ENCODE assay signal across 1 cellular context in the genomic region with DNA sequence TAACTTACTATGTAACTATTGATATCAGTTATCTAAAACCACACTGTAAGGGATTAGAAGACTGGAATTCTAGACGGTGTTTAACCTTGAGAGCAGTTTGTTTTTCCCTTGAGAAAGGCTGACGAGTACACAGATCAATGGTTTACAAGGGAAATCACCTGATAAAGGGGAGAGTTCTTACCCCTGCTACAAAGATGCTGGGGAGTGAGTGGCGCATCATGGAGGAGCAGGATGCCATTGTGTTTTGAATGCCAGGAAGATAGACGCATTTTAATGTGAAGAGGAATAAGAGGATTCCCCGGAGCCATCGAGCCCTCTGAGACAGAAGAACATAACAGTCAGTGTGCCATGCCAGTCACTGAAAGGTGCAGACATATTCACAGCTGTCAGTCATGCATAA.
TF ChIP-seq lines count a peak whose summit lies in the region.

No MANE protein-coding gene starts in this region.

TF ChIP-seq in HepG2, 621 proteins besides CTCF, POLR2A, EP300 and RAD21 (continued from another document and continues in another):
- TF ChIP-seq, protein P1, sequence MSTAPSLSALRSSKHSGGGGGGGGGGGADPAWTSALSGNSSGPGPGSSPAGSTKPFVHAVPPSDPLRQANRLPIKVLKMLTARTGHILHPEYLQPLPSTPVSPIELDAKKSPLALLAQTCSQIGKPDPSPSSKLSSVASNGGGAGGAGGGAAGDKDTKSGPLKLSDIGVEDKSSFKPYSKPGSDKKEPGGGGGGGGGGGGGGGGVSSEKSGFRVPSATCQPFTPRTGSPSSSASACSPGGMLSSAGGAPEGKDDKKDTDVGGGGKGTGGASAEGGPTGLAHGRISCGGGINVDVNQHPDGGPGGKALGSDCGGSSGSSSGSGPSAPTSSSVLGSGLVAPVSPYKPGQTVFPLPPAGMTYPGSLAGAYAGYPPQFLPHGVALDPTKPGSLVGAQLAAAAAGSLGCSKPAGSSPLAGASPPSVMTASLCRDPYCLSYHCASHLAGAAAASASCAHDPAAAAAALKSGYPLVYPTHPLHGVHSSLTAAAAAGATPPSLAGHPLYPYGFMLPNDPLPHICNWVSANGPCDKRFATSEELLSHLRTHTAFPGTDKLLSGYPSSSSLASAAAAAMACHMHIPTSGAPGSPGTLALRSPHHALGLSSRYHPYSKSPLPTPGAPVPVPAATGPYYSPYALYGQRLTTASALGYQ (CRISPR knock-in tag; IDR thresholded peaks at IDR 0.05), result no peak
- TF ChIP-seq, protein P2, sequence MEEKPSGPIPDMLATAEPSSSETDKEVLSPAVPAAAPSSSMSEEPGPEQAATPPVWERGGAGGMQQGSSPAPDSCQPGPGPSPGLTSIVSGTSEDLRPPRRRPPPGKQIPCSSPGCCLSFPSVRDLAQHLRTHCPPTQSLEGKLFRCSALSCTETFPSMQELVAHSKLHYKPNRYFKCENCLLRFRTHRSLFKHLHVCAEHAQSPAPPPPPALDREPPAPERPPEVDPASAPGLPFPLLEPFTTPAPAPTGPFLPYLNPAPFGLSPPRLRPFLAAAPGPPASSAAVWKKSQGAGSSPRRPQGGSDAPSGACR (CRISPR knock-in tag; IDR thresholded peaks at IDR 0.05), result no peak
- TF ChIP-seq ZNF17 (CRISPR knock-in tag; IDR thresholded peaks at IDR 0.05) (no peak), NFIB (CRISPR knock-in tag; IDR thresholded peaks at IDR 0.05; ENCODE audit: borderline replicate concordance) (no peak), ZNF598 (CRISPR knock-in tag; IDR thresholded peaks at IDR 0.05; ENCODE audit: borderline replicate concordance) (no peak), ASH2L (IDR thresholded peaks at IDR 0.05; ENCODE audit: insufficient read length, low read depth, low read length) (no peak), ZNF33A (CRISPR knock-in tag; IDR thresholded peaks at IDR 0.05; ENCODE audit: borderline replicate concordance) (no peak), POGZ (CRISPR knock-in tag; IDR thresholded peaks at IDR 0.05) (no peak), TCF7L2 (IDR thresholded peaks at IDR 0.05; ENCODE audit: low read depth, low read length) (no peak), SALL1 (CRISPR knock-in tag; IDR thresholded peaks at IDR 0.05) (no peak; the same call in 1 of the 2 replicates), FOXA3 (CRISPR knock-in tag; IDR thresholded peaks at IDR 0.05) (peak; percentile 67), ZNF772 (CRISPR knock-in tag; IDR thresholded peaks at IDR 0.05) (no peak), ZNF777 (CRISPR knock-in tag; IDR thresholded peaks at IDR 0.05) (no peak), REPIN1 (CRISPR knock-in tag; IDR thresholded peaks at IDR 0.05; ENCODE audit: borderline replicate concordance, low read depth) (peak; percentile 40; the same call in 1 of the 2 replicates), SAP130 (CRISPR knock-in tag; IDR thresholded peaks at IDR 0.05; ENCODE audit: low read depth) (peak; percentile 24; the same call in 1 of the 2 replicates), HDAC6 (IDR thresholded peaks at IDR 0.05; ENCODE audit: low read depth, low read length) (no peak), ZNF331 (CRISPR knock-in tag; IDR thresholded peaks at IDR 0.05) (no peak), ZNF589 (CRISPR knock-in tag; conservative IDR thresholded peaks at IDR 0.05) (no peak), ISL2 (CRISPR knock-in tag; IDR thresholded peaks at IDR 0.05) (peak; percentile 43; the same call in 1 of the 2 replicates), ZNF260 (CRISPR knock-in tag; IDR thresholded peaks at IDR 0.05; ENCODE audit: borderline replicate concordance, low read depth) (no peak), NR1H2 (CRISPR knock-in tag; IDR thresholded peaks at IDR 0.05; ENCODE audit: borderline replicate concordance, low read depth) (no peak), SIX1 (CRISPR knock-in tag; IDR thresholded peaks at IDR 0.05; ENCODE audit: borderline replicate concordance) (peak; percentile 89), ZNF382 (CRISPR knock-in tag; IDR thresholded peaks at IDR 0.05; ENCODE audit: borderline replicate concordance) (no peak), ZNF543 (CRISPR knock-in tag; IDR thresholded peaks at IDR 0.05) (no peak), ZNF235 (CRISPR knock-in tag; IDR thresholded peaks at IDR 0.05; ENCODE audit: borderline replicate concordance) (no peak), MEIS1 (CRISPR knock-in tag; IDR thresholded peaks at IDR 0.05; ENCODE audit: borderline replicate concordance) (no peak), ZFP41 (CRISPR knock-in tag; IDR thresholded peaks at IDR 0.05; ENCODE audit: borderline replicate concordance) (no peak), ZFYVE20 (CRISPR knock-in tag; IDR thresholded peaks at IDR 0.05; ENCODE audit: borderline replicate concordance, low read depth) (no peak), HHEX (CRISPR knock-in tag; IDR thresholded peaks at IDR 0.05) (peak; percentile 74; the same call in 1 of the 2 replicates), ZNF343 (CRISPR knock-in tag; IDR thresholded peaks at IDR 0.05) (no peak), ZNF713 (CRISPR knock-in tag; IDR thresholded peaks at IDR 0.05) (no peak), ZNF558 (CRISPR knock-in tag; IDR thresholded peaks at IDR 0.05; ENCODE audit: borderline replicate concordance) (no peak), ARNT2 (CRISPR knock-in tag; IDR thresholded peaks at IDR 0.05; ENCODE audit: low read depth) (no peak), SOX6 (IDR thresholded peaks at IDR 0.05) (no peak), SOX6 (CRISPR knock-in tag; IDR thresholded peaks at IDR 0.05) (peak; percentile 78)
- TF ChIP-seq, protein P3, sequence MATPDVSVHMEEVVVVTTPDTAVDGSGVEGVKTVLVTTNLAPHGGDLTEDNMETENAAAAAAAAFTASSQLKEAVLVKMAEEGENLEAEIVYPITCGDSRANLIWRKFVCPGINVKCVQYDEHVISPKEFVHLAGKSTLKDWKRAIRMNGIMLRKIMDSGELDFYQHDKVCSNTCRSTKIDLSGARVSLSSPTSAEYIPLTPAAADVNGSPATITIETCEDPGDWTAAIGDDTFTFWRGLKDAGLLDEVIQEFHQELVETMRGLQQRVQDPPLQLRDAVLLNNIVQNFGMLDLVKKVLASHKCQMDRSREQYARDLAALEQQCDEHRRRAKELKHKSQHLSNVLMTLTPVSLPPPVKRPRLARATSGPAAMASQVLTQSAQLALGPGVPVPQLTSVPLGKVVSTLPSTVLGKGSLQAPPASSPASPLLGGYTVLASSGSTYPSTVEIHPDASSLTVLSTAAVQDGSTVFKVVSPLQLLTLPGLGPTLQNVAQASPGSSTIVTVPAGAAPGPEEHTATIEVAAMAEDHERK (CRISPR knock-in tag; IDR thresholded peaks at IDR 0.05; ENCODE audit: low read depth), result no peak
- TF ChIP-seq, protein P4, sequence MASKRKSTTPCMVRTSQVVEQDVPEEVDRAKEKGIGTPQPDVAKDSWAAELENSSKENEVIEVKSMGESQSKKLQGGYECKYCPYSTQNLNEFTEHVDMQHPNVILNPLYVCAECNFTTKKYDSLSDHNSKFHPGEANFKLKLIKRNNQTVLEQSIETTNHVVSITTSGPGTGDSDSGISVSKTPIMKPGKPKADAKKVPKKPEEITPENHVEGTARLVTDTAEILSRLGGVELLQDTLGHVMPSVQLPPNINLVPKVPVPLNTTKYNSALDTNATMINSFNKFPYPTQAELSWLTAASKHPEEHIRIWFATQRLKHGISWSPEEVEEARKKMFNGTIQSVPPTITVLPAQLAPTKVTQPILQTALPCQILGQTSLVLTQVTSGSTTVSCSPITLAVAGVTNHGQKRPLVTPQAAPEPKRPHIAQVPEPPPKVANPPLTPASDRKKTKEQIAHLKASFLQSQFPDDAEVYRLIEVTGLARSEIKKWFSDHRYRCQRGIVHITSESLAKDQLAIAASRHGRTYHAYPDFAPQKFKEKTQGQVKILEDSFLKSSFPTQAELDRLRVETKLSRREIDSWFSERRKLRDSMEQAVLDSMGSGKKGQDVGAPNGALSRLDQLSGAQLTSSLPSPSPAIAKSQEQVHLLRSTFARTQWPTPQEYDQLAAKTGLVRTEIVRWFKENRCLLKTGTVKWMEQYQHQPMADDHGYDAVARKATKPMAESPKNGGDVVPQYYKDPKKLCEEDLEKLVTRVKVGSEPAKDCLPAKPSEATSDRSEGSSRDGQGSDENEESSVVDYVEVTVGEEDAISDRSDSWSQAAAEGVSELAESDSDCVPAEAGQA (IDR thresholded peaks at IDR 0.05; ENCODE audit: low read depth), result no peak
- TF ChIP-seq, protein P4 (CRISPR knock-in tag; IDR thresholded peaks at IDR 0.05; ENCODE audit: borderline replicate concordance), result no peak
- TF ChIP-seq, protein P5, sequence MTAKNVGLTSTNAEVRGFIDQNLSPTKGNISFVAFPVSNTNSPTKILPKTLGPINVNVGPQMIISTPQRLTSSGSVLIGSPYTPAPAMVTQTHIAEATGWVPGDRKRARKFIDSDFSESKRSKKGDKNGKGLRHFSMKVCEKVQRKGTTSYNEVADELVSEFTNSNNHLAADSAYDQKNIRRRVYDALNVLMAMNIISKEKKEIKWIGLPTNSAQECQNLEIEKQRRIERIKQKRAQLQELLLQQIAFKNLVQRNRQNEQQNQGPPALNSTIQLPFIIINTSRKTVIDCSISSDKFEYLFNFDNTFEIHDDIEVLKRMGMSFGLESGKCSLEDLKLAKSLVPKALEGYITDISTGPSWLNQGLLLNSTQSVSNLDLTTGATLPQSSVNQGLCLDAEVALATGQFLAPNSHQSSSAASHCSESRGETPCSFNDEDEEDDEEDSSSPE (CRISPR knock-in tag; IDR thresholded peaks at IDR 0.05), result no peak
- TF ChIP-seq, protein P6, sequence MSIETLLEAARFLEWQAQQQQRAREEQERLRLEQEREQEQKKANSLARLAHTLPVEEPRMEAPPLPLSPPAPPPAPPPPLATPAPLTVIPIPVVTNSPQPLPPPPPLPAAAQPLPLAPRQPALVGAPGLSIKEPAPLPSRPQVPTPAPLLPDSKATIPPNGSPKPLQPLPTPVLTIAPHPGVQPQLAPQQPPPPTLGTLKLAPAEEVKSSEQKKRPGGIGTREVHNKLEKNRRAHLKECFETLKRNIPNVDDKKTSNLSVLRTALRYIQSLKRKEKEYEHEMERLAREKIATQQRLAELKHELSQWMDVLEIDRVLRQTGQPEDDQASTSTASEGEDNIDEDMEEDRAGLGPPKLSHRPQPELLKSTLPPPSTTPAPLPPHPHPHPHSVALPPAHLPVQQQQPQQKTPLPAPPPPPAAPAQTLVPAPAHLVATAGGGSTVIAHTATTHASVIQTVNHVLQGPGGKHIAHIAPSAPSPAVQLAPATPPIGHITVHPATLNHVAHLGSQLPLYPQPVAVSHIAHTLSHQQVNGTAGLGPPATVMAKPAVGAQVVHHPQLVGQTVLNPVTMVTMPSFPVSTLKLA (IDR thresholded peaks at IDR 0.05), result no peak
- TF ChIP-seq, protein P7, sequence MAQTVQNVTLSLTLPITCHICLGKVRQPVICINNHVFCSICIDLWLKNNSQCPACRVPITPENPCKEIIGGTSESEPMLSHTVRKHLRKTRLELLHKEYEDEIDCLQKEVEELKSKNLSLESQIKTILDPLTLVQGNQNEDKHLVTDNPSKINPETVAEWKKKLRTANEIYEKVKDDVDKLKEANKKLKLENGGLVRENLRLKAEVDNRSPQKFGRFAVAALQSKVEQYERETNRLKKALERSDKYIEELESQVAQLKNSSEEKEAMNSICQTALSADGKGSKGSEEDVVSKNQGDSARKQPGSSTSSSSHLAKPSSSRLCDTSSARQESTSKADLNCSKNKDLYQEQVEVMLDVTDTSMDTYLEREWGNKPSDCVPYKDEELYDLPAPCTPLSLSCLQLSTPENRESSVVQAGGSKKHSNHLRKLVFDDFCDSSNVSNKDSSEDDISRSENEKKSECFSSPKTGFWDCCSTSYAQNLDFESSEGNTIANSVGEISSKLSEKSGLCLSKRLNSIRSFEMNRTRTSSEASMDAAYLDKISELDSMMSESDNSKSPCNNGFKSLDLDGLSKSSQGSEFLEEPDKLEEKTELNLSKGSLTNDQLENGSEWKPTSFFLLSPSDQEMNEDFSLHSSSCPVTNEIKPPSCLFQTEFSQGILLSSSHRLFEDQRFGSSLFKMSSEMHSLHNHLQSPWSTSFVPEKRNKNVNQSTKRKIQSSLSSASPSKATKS (CRISPR knock-in tag; IDR thresholded peaks at IDR 0.05), result no peak
- TF ChIP-seq, protein P8, sequence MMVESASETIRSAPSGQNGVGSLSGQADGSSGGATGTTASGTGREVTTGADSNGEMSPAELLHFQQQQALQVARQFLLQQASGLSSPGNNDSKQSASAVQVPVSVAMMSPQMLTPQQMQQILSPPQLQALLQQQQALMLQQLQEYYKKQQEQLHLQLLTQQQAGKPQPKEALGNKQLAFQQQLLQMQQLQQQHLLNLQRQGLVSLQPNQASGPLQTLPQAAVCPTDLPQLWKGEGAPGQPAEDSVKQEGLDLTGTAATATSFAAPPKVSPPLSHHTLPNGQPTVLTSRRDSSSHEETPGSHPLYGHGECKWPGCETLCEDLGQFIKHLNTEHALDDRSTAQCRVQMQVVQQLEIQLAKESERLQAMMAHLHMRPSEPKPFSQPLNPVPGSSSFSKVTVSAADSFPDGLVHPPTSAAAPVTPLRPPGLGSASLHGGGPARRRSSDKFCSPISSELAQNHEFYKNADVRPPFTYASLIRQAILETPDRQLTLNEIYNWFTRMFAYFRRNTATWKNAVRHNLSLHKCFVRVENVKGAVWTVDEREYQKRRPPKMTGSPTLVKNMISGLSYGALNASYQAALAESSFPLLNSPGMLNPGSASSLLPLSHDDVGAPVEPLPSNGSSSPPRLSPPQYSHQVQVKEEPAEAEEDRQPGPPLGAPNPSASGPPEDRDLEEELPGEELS (CRISPR knock-in tag; IDR thresholded peaks at IDR 0.05), result peak; percentile 84
- TF ChIP-seq, protein P9, sequence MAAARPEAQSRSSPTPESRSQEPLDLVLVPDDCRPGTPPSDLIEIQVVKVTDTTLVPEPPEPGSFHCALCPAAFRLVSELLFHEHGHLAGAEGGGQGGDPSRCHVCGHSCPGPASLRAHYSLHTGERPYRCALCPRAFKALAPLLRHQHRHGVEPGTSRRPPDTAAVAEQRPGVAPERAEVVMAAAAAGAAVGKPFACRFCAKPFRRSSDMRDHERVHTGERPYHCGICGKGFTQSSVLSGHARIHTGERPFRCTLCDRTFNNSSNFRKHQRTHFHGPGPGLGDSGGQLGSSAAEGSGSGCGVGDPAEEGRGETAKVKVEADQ (CRISPR knock-in tag; IDR thresholded peaks at IDR 0.05; ENCODE audit: borderline replicate concordance), result no peak
- TF ChIP-seq, protein P10, sequence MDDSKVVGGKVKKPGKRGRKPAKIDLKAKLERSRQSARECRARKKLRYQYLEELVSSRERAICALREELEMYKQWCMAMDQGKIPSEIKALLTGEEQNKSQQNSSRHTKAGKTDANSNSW (CRISPR knock-in tag; IDR thresholded peaks at IDR 0.05; ENCODE audit: borderline replicate concordance), result no peak
